8 cellular contexts compared by ENCODE assay signal in genomic region chr3:121545049-121545563, GRCh38. TPM values are rescaled to one million over a fixed set of nuclear protein-coding genes. Genes with fewer than 3 reads are reported as not detected.
A peak's percentile ranks its signal among the peaks of the same experiment; 100 is the strongest.
DNase-seq lines count a peak whose midpoint lies in the region; ATAC-seq and TF ChIP-seq lines count a peak whose summit lies in the region.

No MANE protein-coding gene starts in this region.

- peak overlapping the region; percentile 83 for H3K4me2 ChIP-seq in IMR-90 (ENCODE audit: low read depth, low read length)

- WGBS in IMR-90 (ENCODE audit: extremely low coverage in 2 of 2, insufficient read length in 1 of 2), 2 experiments = 0% methylated on average over 6 of the region's 18 CpGs; no CpG with 5 or more reads in 1 of the 2 experiments

- no peaks in the 10 kb centered on the region for H4K20me1 ChIP-seq in IMR-90 (ENCODE audit: insufficient read depth, low read length)

- BruUV-seq in IMR-90 (replicated peaks; lab: Mats Ljungman, UMichigan) = no TSS peak

- CTCF ChIA-PET in IMR-90 (lab: Yijun Ruan, JAX) = no interaction called here

- peak overlapping the region; percentile 43 for H3K9ac ChIP-seq in IMR-90 (ENCODE audit: low read depth, low read length)

- no peak overlapping the region for H3K23ac ChIP-seq in IMR-90 (ENCODE audit: low read depth, low read length)

- no peak overlapping the region for H2BK5ac ChIP-seq in IMR-90 (ENCODE audit: low read depth, low read length, poor library complexity, severe bottlenecking)

- H3K9me1 ChIP-seq in IMR-90 (ENCODE audit: insufficient read depth, low read length) = no peaks in the 10 kb centered on the region

- H3K4me3 ChIP-seq in IMR-90 (ENCODE audit: insufficient read depth, low read depth, low read length) = peak overlapping the region; percentile 69
- peak overlapping the region; percentile 81 for H3K4me3 ChIP-seq in astrocyte of the spinal cord (ENCODE audit: low read depth, low read length)

- POLR2A ChIA-PET in IMR-90 (lab: Charles Lee; ENCODE audit: unreplicated experiment) = no interaction called here

- H2AK9ac ChIP-seq in IMR-90 (replicated peaks; ENCODE audit: low read depth, low read length, poor library complexity) = no peak overlapping the region

- TF ChIP-seq CTCF in IMR-90 (conservative IDR thresholded peaks at IDR 0.05; ENCODE audit: low read depth, low read length) (no peak), astrocyte of the spinal cord (IDR thresholded peaks at IDR 0.05; ENCODE audit: low read depth, low read length) (no peak)

- peak; percentile 19 for DNase-seq in activated CD4-positive, alpha-beta T cell treated with anti-CD3 and anti-CD28 coated beads for 48 hours
- DNase-seq in activated CD4-positive, alpha-beta T cell treated with anti-CD3 and anti-CD28 coated beads for 1 hour = no peak
- DNase-seq in IMR-90 (no peak), astrocyte of the spinal cord (ENCODE audit: low read depth, low spot score) (peak; percentile 8), lung microvascular endothelial cell (ENCODE audit: low read depth in 2 of 2) (peak; percentile 16 to 37)

- peak overlapping the region in 1 of 2 experiments; percentile 23; a peak in 1 of 4 replicates for H4K8ac ChIP-seq in IMR-90 (ENCODE audit: low read depth in 2 of 2, low read length in 2 of 2)

- no peak overlapping the region for H3K4ac ChIP-seq in IMR-90 (ENCODE audit: low read depth, low read length)

- H2AFZ ChIP-seq in IMR-90 (replicated peaks; ENCODE audit: low read length, poor library complexity) = peak overlapping the region; percentile 90

- no peak for TF ChIP-seq RAD21 in IMR-90 (IDR thresholded peaks at IDR 0.05; ENCODE audit: low read length)

- H3K18ac ChIP-seq in IMR-90 (ENCODE audit: low read depth, low read length) = no peak overlapping the region

- ATAC-seq in IMR-90 (ENCODE audit: low read depth) = peak; percentile 3
- no peak for ATAC-seq in GM21447 (IDR thresholded peaks at IDR 0.05; ENCODE audit: unreplicated experiment)
- ATAC-seq in HG03196 (IDR thresholded peaks at IDR 0.05; ENCODE audit: unreplicated experiment) = no peak
- ATAC-seq in HG03469 (IDR thresholded peaks at IDR 0.05; ENCODE audit: unreplicated experiment) = no peak

- H3K14ac ChIP-seq in IMR-90 (replicated peaks; ENCODE audit: low read depth, low read length) = no peak overlapping the region

- dilution Hi-C loops in IMR-90 (cut with HindIII; ENCODE audit: low sequenced_read_pairs, unreplicated experiment) = no loop called here

- intact Hi-C loops in IMR-90 (cut with micrococcal nuclease) = loop anchor here (5.0 kb wide), 4 partner anchors 202 to 1482 kb away; partner anchors contain the start of genes GOLGB1 and SEMA5B

- in situ Hi-C loops in IMR-90 (cut with MboI; ENCODE audit: low sequenced_read_pairs) (no loop called here), astrocyte of the spinal cord (cut with HindIII; ENCODE audit: low sequenced_read_pairs) (no loop called here)

- no peaks in the 10 kb centered on the region for H3K9me3 ChIP-seq in IMR-90 (ENCODE audit: control insufficient read depth, insufficient read depth, low read length)

- H4K91ac ChIP-seq in IMR-90 (ENCODE audit: insufficient read depth, low read depth, low read length) = no peak overlapping the region

- H3K36me3 ChIP-seq in IMR-90 (ENCODE audit: control insufficient read depth, insufficient read depth, low read length) = no peaks in the 10 kb centered on the region

- no peak overlapping the region for H2AK5ac ChIP-seq in IMR-90 (ENCODE audit: low read depth, low read length)

- H4K5ac ChIP-seq in IMR-90 (ENCODE audit: low read depth, low read length) = no peak overlapping the region

- 0 out of 2 replicates have a peak overlapping the region, but pooled peaks have one; percentile 10 for H3K56ac ChIP-seq in IMR-90 (ENCODE audit: extremely low read depth, insufficient read depth, low read length)

- TF ChIP-seq POLR2A in IMR-90 (IDR thresholded peaks at IDR 0.05; ENCODE audit: low read depth, low read length) = no peak

- no peak overlapping the region for H2BK120ac ChIP-seq in IMR-90 (ENCODE audit: low read depth, low read length)

- no peak overlapping the region for H2BK20ac ChIP-seq in IMR-90 (ENCODE audit: low read depth, low read length)

- peaks cover 3 to 17% of the 10 kb centered on the region in 2 experiments for H3K79me1 ChIP-seq in IMR-90 (ENCODE audit: low read depth in 1 of 2, low read length in 2 of 2)

- H3K4me1 ChIP-seq in IMR-90 (ENCODE audit: control insufficient read depth, insufficient read depth, low read length) = no peaks in the 10 kb centered on the region

- H3K27me3 ChIP-seq in IMR-90 (ENCODE audit: control insufficient read depth, insufficient read depth, low read length) = no peaks in the 10 kb centered on the region

- H2BK15ac ChIP-seq in IMR-90 (ENCODE audit: low read depth, low read length) = no peak overlapping the region

- peak overlapping the region; percentile 29; the same call in 1 of the 2 replicates for H3K27ac ChIP-seq in IMR-90 (ENCODE audit: insufficient read depth, low read length)

TF ChIP-seq in IMR-90, 13 proteins besides CTCF, POLR2A, EP300 and RAD21:
- TF ChIP-seq CHD1 (IDR thresholded peaks at IDR 0.05; ENCODE audit: low read depth, low read length) = no peak
- no peak for TF ChIP-seq FOS (IDR thresholded peaks at IDR 0.05; ENCODE audit: low read depth, low read length)
- TF ChIP-seq CEBPB (IDR thresholded peaks at IDR 0.05; ENCODE audit: low read depth, low read length) = no peak
- no peak for TF ChIP-seq MAFK (IDR thresholded peaks at IDR 0.05; ENCODE audit: low read depth, low read length)
- TF ChIP-seq MAZ (IDR thresholded peaks at IDR 0.05; ENCODE audit: borderline replicate concordance, low read depth, low read length) = no peak
- TF ChIP-seq ELK1 (IDR thresholded peaks at IDR 0.05; ENCODE audit: borderline replicate concordance, low read depth, low read length) = no peak
- TF ChIP-seq USF2 (IDR thresholded peaks at IDR 0.05; ENCODE audit: low read depth, low read length) = no peak
- no peak for TF ChIP-seq RFX5 (IDR thresholded peaks at IDR 0.05; ENCODE audit: low read depth, low read length)
- no peak for TF ChIP-seq NFE2L2 (IDR thresholded peaks at IDR 0.05; ENCODE audit: low read depth, low read length)
- no peak for TF ChIP-seq MXI1 (IDR thresholded peaks at IDR 0.05; ENCODE audit: borderline replicate concordance, low read depth, low read length)
- TF ChIP-seq RCOR1 (IDR thresholded peaks at IDR 0.05; ENCODE audit: insufficient replicate concordance, low read length) = no peak
- TF ChIP-seq BHLHE40 (IDR thresholded peaks at IDR 0.05; ENCODE audit: low read depth, low read length) = no peak
- no peak for TF ChIP-seq SMC3 (IDR thresholded peaks at IDR 0.05; ENCODE audit: low read depth, low read length)

RNA-seq across cellular contexts. Expression of gene POLQ, which starts 0.7 kb away (rescaled TPM):
- total RNA-seq in IMR-90 (2012; rRNA removed) (5.0 and 7.5 TPM in 2 replicates), lung microvascular endothelial cell (0.99 and 2.4 TPM in 2 replicates)
- 1.7 and 1.8 TPM in 2 replicates for polyA plus RNA-seq in IMR-90 (2012; rRNA removed)
- polyA plus RNA-seq in IMR-90 (2012; cell fraction: cytosol; rRNA removed) = 0.11 and 0.22 TPM in 2 replicates
- 0.33 and 3.6 TPM in 2 replicates for polyA plus RNA-seq in IMR-90 (2012; cell fraction: nucleus; rRNA removed; ENCODE audit: low replicate concordance)

RNA-seq across cellular contexts. Expression of gene ARGFX, which starts 22.6 kb away (rescaled TPM):
- total RNA-seq in IMR-90 (2012; rRNA removed) (not detected in 2 replicates), lung microvascular endothelial cell (not detected in 2 replicates)
- not detected in 2 replicates for polyA plus RNA-seq in IMR-90 (2012; rRNA removed)
- not detected in 2 replicates for polyA plus RNA-seq in IMR-90 (2012; cell fraction: cytosol; rRNA removed)
- not detected in 2 replicates for polyA plus RNA-seq in IMR-90 (2012; cell fraction: nucleus; rRNA removed; ENCODE audit: low replicate concordance)

RNA-seq across cellular contexts. Expression of gene FBXO40, which starts 48.1 kb away (rescaled TPM):
- total RNA-seq in IMR-90 (2012; rRNA removed) (not detected in 2 replicates), lung microvascular endothelial cell (under 0.01 TPM in 1 of 2 replicates, not detected in the other)
- not detected in 2 replicates for polyA plus RNA-seq in IMR-90 (2012; rRNA removed)
- not detected in 2 replicates for polyA plus RNA-seq in IMR-90 (2012; cell fraction: cytosol; rRNA removed)
- polyA plus RNA-seq in IMR-90 (2012; cell fraction: nucleus; rRNA removed; ENCODE audit: low replicate concordance) = not detected in 2 replicates

Comparison
In these comparisons a context has a peak if more than half of its experiments do, and no peak if none do; other contexts are left out.
1. DNase-seq: peak in activated CD4-positive, alpha-beta T cell treated with anti-CD3 and anti-CD28 coated beads for 48 hours (single experiment), astrocyte of the spinal cord (single experiment) and lung microvascular endothelial cell (2 of 2); none in activated CD4-positive, alpha-beta T cell treated with anti-CD3 and anti-CD28 coated beads for 1 hour (single experiment) and IMR-90 (single experiment).